In genomic region chr6:128118401-128118800, GRCh38 we compare ENCODE assay signal across 20 cellular contexts.
DNase-seq lines count a peak whose midpoint lies in the region; ATAC-seq and TF ChIP-seq lines count a peak whose summit lies in the region.
"Had no signal": no experiment of that assay in that cellular context is flagged by ENCODE, and none has a peak within 500 bp of the region (broad histone marks: within the 10 kb centered on the region; RNA-seq: fewer than 3 reads in every experiment).

No MANE protein-coding gene starts in this region.

- H2BK15ac ChIP-seq in mesenchymal stem cell (ENCODE audit: low read depth, poor library complexity, severe bottlenecking), result no peak overlapping the region

- no peak overlapping the region for H2BK120ac ChIP-seq in mesenchymal stem cell (ENCODE audit: low read depth, low read length)

- peaks cover 8% of the 10 kb centered on the region for H3K79me1 ChIP-seq in mesenchymal stem cell (replicated peaks; ENCODE audit: low read length, poor library complexity, severe bottlenecking)

- H3K23ac ChIP-seq in mesenchymal stem cell (ENCODE audit: low read length in 2 of 2), result no peak overlapping the region

- H3K36me3 ChIP-seq in BJ (ENCODE audit: control insufficient read depth, insufficient read depth, low read length) (no peaks in the 10 kb centered on the region), mesenchymal stem cell (ENCODE audit: control insufficient read depth in 1 of 2, insufficient read depth in 2 of 2, low read depth in 1 of 2, low read length in 2 of 2) (no peaks in the 10 kb centered on the region)
- H3K36me3 ChIP-seq: cardiac muscle cell, SJSA1 had no signal

- peaks cover 11% of the 10 kb centered on the region for H3K4me1 Mint-ChIP-seq in endothelial cell (ENCODE audit: unreplicated experiment)
- H3K4me1 Mint-ChIP-seq in activated CD4-positive, alpha-beta T cell treated with anti-CD3 and anti-CD28 coated beads for 36 hours, result peaks cover 7% of the 10 kb centered on the region
- H3K4me1 Mint-ChIP-seq in activated T-cell treated with anti-CD3 and anti-CD28 coated beads, Interleukin-2, amount 50 U/mL, for 24 hours (ENCODE audit: low read depth), result peaks cover 14% of the 10 kb centered on the region
- H3K4me1 Mint-ChIP-seq: activated B cell treated with CpG ODN at 0.5 μM for 24 hours had no signal

- intact Hi-C loops in activated CD4-positive, alpha-beta T cell treated with anti-CD3 and anti-CD28 coated beads for 36 hours (cut with DNase I, micrococcal nuclease), result no loop called here

- no peak for ATAC-seq in activated CD4-positive, alpha-beta T cell treated with anti-CD3 and anti-CD28 coated beads for 36 hours
- ATAC-seq: foreskin keratinocyte had no signal

- no peak overlapping the region for H3K4ac ChIP-seq in mesenchymal stem cell (ENCODE audit: low read depth in 1 of 2, low read length in 2 of 2)

- H4K8ac ChIP-seq in mesenchymal stem cell (ENCODE audit: low read length), result no peak overlapping the region

- no peak overlapping the region for H2BK12ac ChIP-seq in mesenchymal stem cell (ENCODE audit: low read length in 2 of 2)

- no peak overlapping the region for H2BK5ac ChIP-seq in mesenchymal stem cell (ENCODE audit: low read depth, low read length, poor library complexity, severe bottlenecking)

- H3K27ac ChIP-seq in mesenchymal stem cell (ENCODE audit: low read length, poor library complexity, severe bottlenecking), result peak overlapping the region; percentile 57
- H3K27ac ChIP-seq: cardiac muscle cell, foreskin keratinocyte, PC-9, SJSA1 had no signal

- peak; percentile 54 for DNase-seq in BJ (ENCODE audit: low read depth)
- peak; percentile 83 for DNase-seq in M059J (ENCODE audit: low read depth)
- no peak for DNase-seq in endothelial cell (ENCODE audit: low spot score)
- peak; percentile 65 for DNase-seq in mesenchymal stem cell
- DNase-seq in activated CD4-positive, alpha-beta T cell treated with anti-CD3 and anti-CD28 coated beads for 36 hours, result no peak
- DNase-seq in germinal center (ENCODE audit: low spot score), result no peak
- DNase-seq in activated T-cell treated with anti-CD3 and anti-CD28 coated beads, Interleukin-2, amount 50 U/mL, for 24 hours, result no peak
- no peak for DNase-seq in GM19240 (ENCODE audit: insufficient read length, low spot score)
- DNase-seq: activated B cell treated with CpG ODN at 0.5 μM for 24 hours; activated CD8-positive, alpha-beta memory T cell treated with anti-CD3 and anti-CD28 coated beads for 24 hours; activated naive CD8-positive, alpha-beta T cell treated with anti-CD3 and anti-CD28 coated beads for 36 hours; AML-193; foreskin keratinocyte; NCI-H146; NCI-H82; PC-9; stimulated activated CD4-positive, alpha-beta T cell treated with anti-CD3 and anti-CD28 coated beads, Interleukin-1b, Interleukin-23, amount 100 ng/mL, for 48 hours had no signal

- H4K91ac ChIP-seq in mesenchymal stem cell (ENCODE audit: low read length), result no peak overlapping the region

- H3K4me3 Mint-ChIP-seq in endothelial cell (ENCODE audit: unreplicated experiment), result no peak overlapping the region
- no peak overlapping the region for H3K4me3 Mint-ChIP-seq in activated CD4-positive, alpha-beta T cell treated with anti-CD3 and anti-CD28 coated beads for 36 hours
- no peak overlapping the region for H3K4me3 Mint-ChIP-seq in activated T-cell treated with anti-CD3 and anti-CD28 coated beads, Interleukin-2, amount 50 U/mL, for 24 hours
- H3K4me3 Mint-ChIP-seq: activated B cell treated with CpG ODN at 0.5 μM for 24 hours; activated naive CD8-positive, alpha-beta T cell treated with anti-CD3 and anti-CD28 coated beads for 36 hours; T-helper 2 cell treated with Interferon-gamma antibody and Interleukin-4, amounts not matched to agents 5 μg/mL and 100 μg/mL, for 36 hours had no signal

- H3K27ac Mint-ChIP-seq in endothelial cell (ENCODE audit: unreplicated experiment), result peak overlapping the region; percentile 53
- no peak overlapping the region for H3K27ac Mint-ChIP-seq in activated CD4-positive, alpha-beta T cell treated with anti-CD3 and anti-CD28 coated beads for 36 hours
- no peak overlapping the region for H3K27ac Mint-ChIP-seq in activated T-cell treated with anti-CD3 and anti-CD28 coated beads, Interleukin-2, amount 50 U/mL, for 24 hours
- H3K27ac Mint-ChIP-seq: activated B cell treated with CpG ODN at 0.5 μM for 24 hours; activated naive CD8-positive, alpha-beta T cell treated with anti-CD3 and anti-CD28 coated beads for 36 hours; T-helper 2 cell treated with Interferon-gamma antibody and Interleukin-4, amounts not matched to agents 5 μg/mL and 100 μg/mL, for 36 hours had no signal

- H3K9ac ChIP-seq in mesenchymal stem cell (ENCODE audit: low read length), result no peak overlapping the region

- H3K27me3 ChIP-seq in BJ (ENCODE audit: control insufficient read depth, insufficient read depth, low read length), result no peaks in the 10 kb centered on the region
- no peaks in the 10 kb centered on the region for H3K27me3 ChIP-seq in mesenchymal stem cell (ENCODE audit: control insufficient read depth in 1 of 2, insufficient read depth in 1 of 2, low read length in 2 of 2)
- H3K27me3 ChIP-seq: cardiac muscle cell, foreskin keratinocyte, SJSA1 had no signal

- no peak overlapping the region for H3K4me2 ChIP-seq in mesenchymal stem cell (ENCODE audit: low read length, poor library complexity, severe bottlenecking)
- H3K4me2 ChIP-seq: PC-9 had no signal

- no peaks in the 10 kb centered on the region for H3K36me3 Mint-ChIP-seq in endothelial cell (ENCODE audit: low read depth, unreplicated experiment)
- no peaks in the 10 kb centered on the region for H3K36me3 Mint-ChIP-seq in activated CD4-positive, alpha-beta T cell treated with anti-CD3 and anti-CD28 coated beads for 36 hours (ENCODE audit: low read depth)
- H3K36me3 Mint-ChIP-seq in activated T-cell treated with anti-CD3 and anti-CD28 coated beads, Interleukin-2, amount 50 U/mL, for 24 hours (ENCODE audit: low read depth), result no peaks in the 10 kb centered on the region

- H3K18ac ChIP-seq in mesenchymal stem cell (ENCODE audit: low read depth in 1 of 2, low read length in 2 of 2), result no peak overlapping the region

- POLR2A ChIA-PET in BJ (lab: Charles Lee), result no interaction called here
- POLR2A ChIA-PET in activated CD4-positive, alpha-beta T cell treated with anti-CD3 and anti-CD28 coated beads for 36 hours (lab: Charles Lee), result interaction anchor here (0.6 kb wide), 1 partner anchor 128 kb away, joined by 5 read pairs; no protein-coding TSS in a partner anchor

- no peak overlapping the region for H2AK5ac ChIP-seq in mesenchymal stem cell (ENCODE audit: low read length, severe bottlenecking)

- H3K4me1 ChIP-seq in mesenchymal stem cell (ENCODE audit: control insufficient read depth, insufficient read depth, low read depth, low read length), result peaks cover 4% of the 10 kb centered on the region
- H3K4me1 ChIP-seq: SJSA1 had no signal

- H3K9me3 ChIP-seq in mesenchymal stem cell (ENCODE audit: control insufficient read depth, low read length), result no peaks in the 10 kb centered on the region
- H3K9me3 ChIP-seq: SJSA1 had no signal

- no peaks in the 10 kb centered on the region for H3K9me3 Mint-ChIP-seq in endothelial cell (ENCODE audit: unreplicated experiment)
- H3K9me3 Mint-ChIP-seq in activated CD4-positive, alpha-beta T cell treated with anti-CD3 and anti-CD28 coated beads for 36 hours (ENCODE audit: low read depth), result peaks cover 3% of the 10 kb centered on the region
- peaks cover 5% of the 10 kb centered on the region for H3K9me3 Mint-ChIP-seq in activated T-cell treated with anti-CD3 and anti-CD28 coated beads, Interleukin-2, amount 50 U/mL, for 24 hours
- H3K9me3 Mint-ChIP-seq: activated B cell treated with CpG ODN at 0.5 μM for 24 hours; T-helper 2 cell treated with Interferon-gamma antibody and Interleukin-4, amounts not matched to agents 5 μg/mL and 100 μg/mL, for 36 hours had no signal

- no peak overlapping the region for H3K4me3 ChIP-seq in BJ (ENCODE audit: low read depth, low read length)
- H3K4me3 ChIP-seq in mesenchymal stem cell (ENCODE audit: insufficient read depth in 1 of 2, low read depth in 1 of 2, low read length in 2 of 2), result no peak overlapping the region
- H3K4me3 ChIP-seq: cardiac muscle cell, PC-9, SJSA1 had no signal

- no peak overlapping the region for H2AFZ ChIP-seq in mesenchymal stem cell (ENCODE audit: low read depth, low read length)
- H2AFZ ChIP-seq: PC-9 had no signal

- H3K27me3 Mint-ChIP-seq in endothelial cell (ENCODE audit: unreplicated experiment), result no peaks in the 10 kb centered on the region
- no peaks in the 10 kb centered on the region for H3K27me3 Mint-ChIP-seq in activated CD4-positive, alpha-beta T cell treated with anti-CD3 and anti-CD28 coated beads for 36 hours
- H3K27me3 Mint-ChIP-seq in activated T-cell treated with anti-CD3 and anti-CD28 coated beads, Interleukin-2, amount 50 U/mL, for 24 hours, result no peaks in the 10 kb centered on the region
- H3K27me3 Mint-ChIP-seq: activated B cell treated with CpG ODN at 0.5 μM for 24 hours; activated naive CD8-positive, alpha-beta T cell treated with anti-CD3 and anti-CD28 coated beads for 36 hours had no signal

- H3K14ac ChIP-seq in mesenchymal stem cell (ENCODE audit: low read length in 2 of 2), result no peak overlapping the region

- no peak for TF ChIP-seq CTCF in BJ (IDR thresholded peaks at IDR 0.05; ENCODE audit: insufficient read depth, low read depth, low read length)
- TF ChIP-seq CTCF in endothelial cell (IDR thresholded peaks at IDR 0.05; ENCODE audit: unreplicated experiment), result no peak

- CTCF ChIA-PET in BJ (lab: Yijun Ruan, JAX), result interaction anchor here (0.7 kb wide), 1 partner anchor 55 kb away, joined by 3 read pairs; no protein-coding TSS in a partner anchor
- CTCF ChIA-PET in activated CD4-positive, alpha-beta T cell treated with anti-CD3 and anti-CD28 coated beads for 36 hours (lab: Charles Lee), result interaction anchor here (0.9 to 1.2 kb wide), 2 partner anchors 12 to 49 kb away, joined by 3 read pairs; no protein-coding TSS in a partner anchor

Comparison
In these comparisons a context has a peak if more than half of its experiments do, and no peak if none do; other contexts are left out.
1. DNase-seq: peak in BJ (single experiment), M059J (single experiment) and mesenchymal stem cell (single experiment); none in endothelial cell (single experiment), activated CD4-positive, alpha-beta T cell treated with anti-CD3 and anti-CD28 coated beads for 36 hours (single experiment), germinal center (single experiment), activated T-cell treated with anti-CD3 and anti-CD28 coated beads, Interleukin-2, amount 50 U/mL, for 24 hours (single experiment) and GM19240 (single experiment).